In the genomic region with DNA sequence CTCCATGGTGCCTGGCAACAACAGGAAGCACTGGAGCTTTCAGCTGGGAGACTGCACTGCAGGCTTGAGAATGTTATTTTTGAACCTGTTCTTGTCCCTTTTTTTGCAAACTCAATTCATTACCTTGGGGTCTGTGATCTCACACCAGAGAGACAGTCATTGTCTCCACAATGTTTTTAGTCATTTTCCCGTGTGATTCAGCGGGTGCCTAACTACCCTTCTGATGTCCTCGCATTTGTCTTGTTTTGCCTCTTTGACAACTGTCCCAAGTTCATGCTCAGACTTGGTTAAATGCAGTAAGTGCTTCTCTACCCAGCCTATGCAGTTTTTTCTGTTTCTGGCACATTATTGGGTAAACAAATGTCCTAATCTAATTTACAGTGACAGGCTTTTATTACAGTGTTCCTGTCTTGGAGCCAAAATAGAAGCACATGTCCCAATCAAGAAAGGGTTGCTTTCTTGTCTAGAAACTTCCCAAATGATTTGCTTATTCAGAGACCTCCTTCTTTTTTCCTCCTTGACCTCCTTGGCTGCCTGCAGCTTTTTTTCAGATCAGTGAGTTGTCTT, we compare ENCODE assay signal across 17 cellular contexts.
DNase-seq lines count a peak whose midpoint lies in the region; ATAC-seq, FAIRE-seq and TF ChIP-seq lines count a peak whose summit lies in the region.
"Had no signal": no experiment of that assay in that cellular context is flagged by ENCODE, and none has a peak within 500 bp of the region (broad histone marks: within the 10 kb centered on the region; RNA-seq: fewer than 3 reads in every experiment).

No MANE protein-coding gene starts in this region.

- TF ChIP-seq CTCF in nephron progenitor cell (IDR thresholded peaks at IDR 0.05) = no peak
- no peak for TF ChIP-seq CTCF in transverse colon (IDR thresholded peaks at IDR 0.05)

- H3K4me1 Mint-ChIP-seq in nephron progenitor cell = peaks cover 22% of the 10 kb centered on the region

- H3K36me3 ChIP-seq in transverse colon = no peaks in the 10 kb centered on the region
- H3K36me3 ChIP-seq: BE2C, lower lobe of right lung had no signal

- no peaks in the 10 kb centered on the region for H3K9me3 Mint-ChIP-seq in nephron progenitor cell

- DNase-seq in EL (peak; percentile 18), RCC 7860 (ENCODE audit: low spot score) (peak; percentile 66), epithelial cell of prostate (ENCODE audit: low read depth, low spot score) (no peak), nephron progenitor cell (no peak), transverse colon (no peak), GM19240 (ENCODE audit: insufficient read length, low spot score) (no peak)
- DNase-seq in stimulated activated CD4-positive, alpha-beta T cell treated with anti-CD3 and anti-CD28 coated beads, Interleukin-4, amount 100 ng/mL, for 24 hours = no peak
- DNase-seq: BE2C; DMS79; effector memory CD4-positive, alpha-beta T cell; lower lobe of right lung; NCI-H1694 treated with DMSO at 0.1 percent for 48 hours had no signal

- no peak for ATAC-seq in GM18519 (IDR thresholded peaks at IDR 0.05; ENCODE audit: low FRiP score, unreplicated experiment)
- ATAC-seq: GM12878, K562, lower lobe of right lung had no signal

- H3K27ac Mint-ChIP-seq in nephron progenitor cell = peak overlapping the region; percentile 6

- H3K27me3 ChIP-seq in transverse colon = no peaks in the 10 kb centered on the region
- H3K27me3 ChIP-seq: BE2C had no signal

- FAIRE-seq in RCC 7860 (lab: Jason Lieb, UNC) = no peak
- FAIRE-seq: GM12878, K562 had no signal

- H3K27ac ChIP-seq in epithelial cell of prostate = peak overlapping the region; percentile 85
- H3K27ac ChIP-seq in transverse colon = no peak overlapping the region
- H3K27ac ChIP-seq: lower lobe of right lung, parathyroid adenoma, VCaP had no signal

- H3K27me3 Mint-ChIP-seq in nephron progenitor cell (ENCODE audit: low read depth, poor library complexity) = no peaks in the 10 kb centered on the region

- no peak overlapping the region for H3K4me3 ChIP-seq in transverse colon
- H3K4me3 ChIP-seq: GM12878, K562, lower lobe of right lung had no signal

- H3K4me3 Mint-ChIP-seq in nephron progenitor cell = no peak overlapping the region

- no peaks in the 10 kb centered on the region for H3K4me1 ChIP-seq in transverse colon
- H3K4me1 ChIP-seq: lower lobe of right lung, parathyroid adenoma had no signal

- 33 to 64% methylated on average over 1 to 3 of the region's 3 CpGs for WGBS in transverse colon (ENCODE audit: low coverage in 1 of 2), 2 donors

- H3K36me3 Mint-ChIP-seq in nephron progenitor cell (ENCODE audit: low read depth) = no peaks in the 10 kb centered on the region

- TF ChIP-seq POLR2A in transverse colon (IDR thresholded peaks at IDR 0.05) = no peak

- intact Hi-C loops in transverse colon (cut with DNase I; ENCODE audit: low total_unique reads) = no loop called here

- TF ChIP-seq EP300 in transverse colon (IDR thresholded peaks at IDR 0.05; ENCODE audit: low read depth) = no peak

- in situ Hi-C loops in transverse colon (cut with MboI; ENCODE audit: low pct_ligation_motif_present in 1 of 4, low pct_unique_long_range_greater_than_20kb in 1 of 4, low sequenced_read_pairs in 3 of 4) = no loop called here

- H3K9me3 ChIP-seq in transverse colon = no peaks in the 10 kb centered on the region
- H3K9me3 ChIP-seq: BE2C, lower lobe of right lung had no signal

Comparison
In these comparisons a context has a peak if more than half of its experiments do, and no peak if none do; other contexts are left out.
1. DNase-seq: peak in EL (single experiment) and RCC 7860 (single experiment); none in epithelial cell of prostate (single experiment), nephron progenitor cell (single experiment), transverse colon (single experiment), stimulated activated CD4-positive, alpha-beta T cell treated with anti-CD3 and anti-CD28 coated beads, Interleukin-4, amount 100 ng/mL, for 24 hours (single experiment) and GM19240 (single experiment).